Comparison of ENCODE assay signal across 11 cellular contexts in the genomic region with DNA sequence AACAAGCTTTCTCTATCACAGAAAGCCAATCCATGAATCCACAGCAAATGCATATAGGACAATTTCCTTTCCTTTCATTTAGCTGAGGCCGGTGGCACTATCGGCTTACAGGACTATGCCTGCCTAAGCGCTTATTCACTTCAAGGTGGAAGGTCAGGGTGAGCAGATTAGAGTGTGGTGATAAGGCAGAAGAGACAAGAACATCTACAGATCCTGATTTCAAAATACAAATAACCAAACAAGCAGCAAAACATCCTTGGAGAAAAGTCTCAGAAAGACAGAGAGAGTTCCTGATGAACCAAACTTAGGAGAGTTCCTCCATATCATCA. TPM values are rescaled to one million over a fixed set of nuclear protein-coding genes. Genes with fewer than 3 reads are reported as not detected.
DNase-seq lines count a peak whose midpoint lies in the region; ATAC-seq and TF ChIP-seq lines count a peak whose summit lies in the region.
"Had no signal": no experiment of that assay in that cellular context is flagged by ENCODE, and none has a peak within 500 bp of the region (broad histone marks: within the 10 kb centered on the region; RNA-seq: fewer than 3 reads in every experiment).

No MANE protein-coding gene starts in this region.

- BruUV-seq in A673 (replicated peaks; lab: Mats Ljungman, UMichigan): no TSS peak

- H3K4me1 ChIP-seq in GM23338 (ENCODE audit: insufficient read depth): peaks cover 37% of the 10 kb centered on the region
- peaks cover 4 to 99% (median 81%) of the 10 kb centered on the region in 9 donors for H3K4me1 ChIP-seq in heart right ventricle
- H3K4me1 ChIP-seq in A673 (ENCODE audit: insufficient read depth, low read length, poor library complexity, severe bottlenecking): no peaks in the 10 kb centered on the region

- H3K9me3 ChIP-seq in SU-DHL-6 (ENCODE audit: insufficient read depth, low read length): no peaks in the 10 kb centered on the region
- H3K9me3 ChIP-seq in heart right ventricle: no peaks in the 10 kb centered on the region
- H3K9me3 ChIP-seq in A673 (ENCODE audit: low read depth, low read length, poor library complexity, severe bottlenecking): no peaks in the 10 kb centered on the region

- 26 to 40% methylated on average over 3 of the region's 3 CpGs for WGBS in heart right ventricle, 2 donors

- H3K79me2 ChIP-seq in GM23338 (replicated peaks; ENCODE audit: insufficient read depth) (no peaks in the 10 kb centered on the region), SU-DHL-6 (ENCODE audit: insufficient read depth, low read length) (no peaks in the 10 kb centered on the region)

- no peaks in the 10 kb centered on the region for H3K27me3 ChIP-seq in GM23338 (ENCODE audit: insufficient read depth)
- H3K27me3 ChIP-seq in SU-DHL-6 (ENCODE audit: low read length): no peaks in the 10 kb centered on the region
- H3K27me3 ChIP-seq in heart right ventricle: no peaks in the 10 kb centered on the region
- no peaks in the 10 kb centered on the region for H3K27me3 ChIP-seq in A673 (replicated peaks; ENCODE audit: insufficient read depth, low read depth, low read length, poor library complexity)

- CTCF ChIA-PET in A673 (lab: Charles Lee): no interaction called here

- peak overlapping the region; percentile 33; the same call in 1 of the 2 replicates for H3K27ac Mint-ChIP-seq in GM23338
- peak overlapping the region; percentile 81 for H3K27ac Mint-ChIP-seq in stimulated activated memory B cell treated with anti-CD40 and anti-IgM and Interleukin-4, amounts not matched to agents 10 μg/mL and 1 μg/mL and 100 μg/mL, for 72 hours

- no peaks in the 10 kb centered on the region for H3K9me3 Mint-ChIP-seq in GM23338
- H3K9me3 Mint-ChIP-seq in stimulated activated memory B cell treated with anti-CD40 and anti-IgM and Interleukin-4, amounts not matched to agents 10 μg/mL and 1 μg/mL and 100 μg/mL, for 72 hours: no peaks in the 10 kb centered on the region
- H3K9me3 Mint-ChIP-seq: central memory CD8-positive, alpha-beta T cell had no signal

- H3K4me3 Mint-ChIP-seq in GM23338: no peak overlapping the region
- H3K4me3 Mint-ChIP-seq in stimulated activated memory B cell treated with anti-CD40 and anti-IgM and Interleukin-4, amounts not matched to agents 10 μg/mL and 1 μg/mL and 100 μg/mL, for 72 hours: peak overlapping the region; percentile 78
- H3K4me3 Mint-ChIP-seq: central memory CD8-positive, alpha-beta T cell had no signal

- H3K4me1 Mint-ChIP-seq in GM23338: peaks cover 40% of the 10 kb centered on the region
- H3K4me1 Mint-ChIP-seq in stimulated activated memory B cell treated with anti-CD40 and anti-IgM and Interleukin-4, amounts not matched to agents 10 μg/mL and 1 μg/mL and 100 μg/mL, for 72 hours: peaks cover 78% of the 10 kb centered on the region
- H3K4me1 Mint-ChIP-seq: central memory CD8-positive, alpha-beta T cell had no signal

- DNase-seq in GM23338 (ENCODE audit: low spot score) (no peak), heart right ventricle (no peak), A673 (ENCODE audit: low spot score) (no peak), foreskin melanocyte (no peak)
- no peak for DNase-seq in stimulated activated CD8-positive, alpha-beta memory T cell treated with anti-CD3 and anti-CD28 coated beads, Interleukin-4, amount 100 ng/mL, for 48 hours
- DNase-seq: H7, NCI-H1930 had no signal

- POLR2A ChIA-PET in A673 (lab: Charles Lee; ENCODE audit: low non-redundant PET): no interaction called here

- no peaks in the 10 kb centered on the region for H3K36me3 ChIP-seq in GM23338 (ENCODE audit: insufficient read depth)
- 0 out of 2 replicates have a peak, but pooled peaks cover 2% of the 10 kb centered on the region for H3K36me3 ChIP-seq in SU-DHL-6 (ENCODE audit: low read length)
- H3K36me3 ChIP-seq in heart right ventricle: peaks cover 0 to 30% (median 10%) of the 10 kb centered on the region in 9 donors
- H3K36me3 ChIP-seq in A673 (ENCODE audit: insufficient read depth, low read length, poor library complexity, severe bottlenecking): no peaks in the 10 kb centered on the region

- TF ChIP-seq CTCF in GM23338 (conservative IDR thresholded peaks at IDR 0.05; ENCODE audit: low read depth in 2 of 2) (no peak), SU-DHL-6 (IDR thresholded peaks at IDR 0.05; ENCODE audit: insufficient read depth, low read length, poor library complexity, severe bottlenecking) (no peak), heart right ventricle (IDR thresholded peaks at IDR 0.05) (no peak), A673 (conservative IDR thresholded peaks at IDR 0.05; ENCODE audit: low read depth, low read length) (no peak)

- peak overlapping the region; percentile 35; the same call in 1 of the 2 replicates for H3K9ac ChIP-seq in SU-DHL-6 (ENCODE audit: low read length)

- peaks cover 2% of the 10 kb centered on the region for H3K27me3 Mint-ChIP-seq in GM23338 (ENCODE audit: insufficient read depth, low read depth, poor library complexity)
- H3K27me3 Mint-ChIP-seq in stimulated activated memory B cell treated with anti-CD40 and anti-IgM and Interleukin-4, amounts not matched to agents 10 μg/mL and 1 μg/mL and 100 μg/mL, for 72 hours: no peaks in the 10 kb centered on the region
- H3K27me3 Mint-ChIP-seq: central memory CD8-positive, alpha-beta T cell had no signal

- no peaks in the 10 kb centered on the region for H3K36me3 Mint-ChIP-seq in GM23338 (ENCODE audit: low read depth)
- H3K36me3 Mint-ChIP-seq in stimulated activated memory B cell treated with anti-CD40 and anti-IgM and Interleukin-4, amounts not matched to agents 10 μg/mL and 1 μg/mL and 100 μg/mL, for 72 hours: peaks cover 21% of the 10 kb centered on the region

- ATAC-seq in GM23338 (no peak), heart right ventricle (peak in 1 of 8 donors; percentile 21), GM18861 (IDR thresholded peaks at IDR 0.05; ENCODE audit: unreplicated experiment) (no peak)
- ATAC-seq in stimulated activated memory B cell treated with anti-CD40 and anti-IgM and Interleukin-4, amounts not matched to agents 10 μg/mL and 1 μg/mL and 100 μg/mL, for 72 hours: no peak

- H2AFZ ChIP-seq in GM23338 (0 out of 2 replicates have a peak overlapping the region, but pooled peaks have one; percentile 2), SU-DHL-6 (ENCODE audit: low read depth, low read length, severe bottlenecking) (peak overlapping the region; percentile 62)

- no peak overlapping the region for H3K4me3 ChIP-seq in GM23338
- peak overlapping the region; percentile 39 for H3K4me3 ChIP-seq in SU-DHL-6 (ENCODE audit: insufficient read depth, low read length, poor library complexity, severe bottlenecking)
- peak overlapping the region in 6 of 10 donors; percentile 10 to 37 (median 30) for H3K4me3 ChIP-seq in heart right ventricle
- H3K4me3 ChIP-seq in A673 (ENCODE audit: low read depth, low read length, poor library complexity, severe bottlenecking): no peak overlapping the region

- H3F3A ChIP-seq in GM23338 (replicated peaks; ENCODE audit: low read depth) (no peaks in the 10 kb centered on the region), SU-DHL-6 (ENCODE audit: insufficient read depth) (peaks cover 33% of the 10 kb centered on the region)

- no peak overlapping the region for H3K27ac ChIP-seq in GM23338 (ENCODE audit: low read depth)
- peak overlapping the region; percentile 87 for H3K27ac ChIP-seq in SU-DHL-6 (ENCODE audit: low read depth, low read length)
- H3K27ac ChIP-seq in heart right ventricle: peak overlapping the region; percentile 45 to 92 (median 80)
- no peak overlapping the region for H3K27ac ChIP-seq in A673 (ENCODE audit: low read depth, low read length, poor library complexity, severe bottlenecking)

- H4K20me1 ChIP-seq in GM23338 (replicated peaks; ENCODE audit: insufficient read depth) (no peaks in the 10 kb centered on the region), SU-DHL-6 (ENCODE audit: low read depth, low read length) (no peaks in the 10 kb centered on the region)

- intact Hi-C loops in heart right ventricle (cut with DNase I) (loop anchor here in 7 of 10 donors (2.0 to 10.0 kb wide), 7 partner anchors 38 to 93 kb away; a partner anchor contains a TSS), A673 (cut with micrococcal nuclease; ENCODE audit: unreplicated experiment) (no loop called here)

- no peak overlapping the region for H3K4me2 ChIP-seq in GM23338
- peak overlapping the region; percentile 74 for H3K4me2 ChIP-seq in SU-DHL-6 (ENCODE audit: low read depth, low read length, poor library complexity, severe bottlenecking)

- H3K9me2 ChIP-seq in GM23338 (ENCODE audit: insufficient read depth) (no peaks in the 10 kb centered on the region), SU-DHL-6 (replicated peaks; ENCODE audit: insufficient read depth, low read length) (no peaks in the 10 kb centered on the region)

TF ChIP-seq in GM23338, 12 proteins besides CTCF, POLR2A, EP300 and RAD21:
- TF ChIP-seq CREB1 (CRISPR knock-in tag; IDR thresholded peaks at IDR 0.05; ENCODE audit: low read depth): no peak
- TF ChIP-seq, protein P1, sequence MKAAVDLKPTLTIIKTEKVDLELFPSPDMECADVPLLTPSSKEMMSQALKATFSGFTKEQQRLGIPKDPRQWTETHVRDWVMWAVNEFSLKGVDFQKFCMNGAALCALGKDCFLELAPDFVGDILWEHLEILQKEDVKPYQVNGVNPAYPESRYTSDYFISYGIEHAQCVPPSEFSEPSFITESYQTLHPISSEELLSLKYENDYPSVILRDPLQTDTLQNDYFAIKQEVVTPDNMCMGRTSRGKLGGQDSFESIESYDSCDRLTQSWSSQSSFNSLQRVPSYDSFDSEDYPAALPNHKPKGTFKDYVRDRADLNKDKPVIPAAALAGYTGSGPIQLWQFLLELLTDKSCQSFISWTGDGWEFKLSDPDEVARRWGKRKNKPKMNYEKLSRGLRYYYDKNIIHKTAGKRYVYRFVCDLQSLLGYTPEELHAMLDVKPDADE (IDR thresholded peaks at IDR 0.05): no peak
- no peak for TF ChIP-seq JUNB (IDR thresholded peaks at IDR 0.05; ENCODE audit: unreplicated experiment)
- TF ChIP-seq POLR2AphosphoS5 (IDR thresholded peaks at IDR 0.05; ENCODE audit: low read depth): no peak
- no peak for TF ChIP-seq NANOG (IDR thresholded peaks at IDR 0.05; ENCODE audit: borderline replicate concordance)
- no peak for TF ChIP-seq ZNF114 (CRISPR knock-in tag; IDR thresholded peaks at IDR 0.05)
- TF ChIP-seq STAT1 (IDR thresholded peaks at IDR 0.05; ENCODE audit: unreplicated experiment): no peak
- no peak for TF ChIP-seq EZH2 (IDR thresholded peaks at IDR 0.05; ENCODE audit: low read depth, unreplicated experiment)
TF ChIP-seq in GM23338: peak in this region for 0.

RNA-seq across cellular contexts. Expression of a gene that starts 57.2 kb away (rescaled TPM):
- 0.97 and 1.2 TPM in 2 replicates for total RNA-seq in GM23338 (2014; rRNA removed; shearing (Covaris generic))
- polyA plus RNA-seq in GM23338 (2016; fragmentation: Nextera tagmentation; extraction: Ambion mirVana): 1.6 and 1.8 TPM in 2 replicates
- total RNA-seq in heart right ventricle: 10 to 100 TPM; 38.8 to 88.7 (median 70.0) TPM
- polyA plus RNA-seq in heart right ventricle: 10 to 100 TPM; 11.2 to 25.6 TPM
- 2.0 and 3.6 TPM in 2 replicates for total RNA-seq in A673 (2021)

Comparison
In these comparisons a context has a peak if more than half of its experiments do, and no peak if none do; other contexts are left out.
1. H3K27ac ChIP-seq: peak in SU-DHL-6 (single experiment) and heart right ventricle (10 of 10); none in GM23338 (single experiment) and A673 (single experiment).
2. H3K4me3 ChIP-seq: peak in SU-DHL-6 (single experiment) and heart right ventricle (6 of 10); none in GM23338 (single experiment) and A673 (single experiment).